8 cellular contexts compared by ENCODE assay signal in the genomic region with DNA sequence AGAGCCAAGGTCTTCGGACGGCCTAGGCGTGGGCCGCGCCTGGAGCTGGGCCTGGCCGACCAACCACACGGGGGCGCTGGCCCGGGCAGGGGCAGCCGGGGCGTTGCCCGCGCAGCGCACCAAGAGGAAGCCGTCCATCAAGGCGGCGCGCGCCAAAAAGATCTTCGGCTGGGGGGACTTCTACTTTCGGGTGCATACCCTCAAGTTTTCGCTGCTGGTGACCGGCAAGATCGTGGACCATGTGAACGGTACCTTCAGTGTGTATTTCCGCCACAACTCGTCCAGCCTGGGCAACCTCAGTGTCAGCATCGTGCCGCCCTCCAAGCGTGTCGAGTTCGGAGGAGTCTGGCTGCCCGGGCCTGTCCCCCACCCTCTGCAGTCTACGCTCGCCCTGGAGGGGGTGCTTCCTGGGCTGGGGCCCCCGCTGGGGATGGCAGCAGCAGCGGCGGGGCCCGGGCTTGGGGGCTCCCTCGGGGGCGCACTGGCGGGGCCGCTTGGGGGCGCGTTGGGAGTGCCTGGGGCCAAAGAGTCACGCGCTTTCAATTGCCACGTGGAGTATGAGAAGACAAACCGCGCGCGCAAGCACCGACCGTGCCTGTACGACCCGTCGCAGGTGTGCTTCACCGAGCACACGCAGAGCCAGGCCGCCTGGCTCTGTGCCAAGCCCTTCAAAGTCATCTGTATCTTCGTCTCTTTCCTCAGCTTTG. TPM values are rescaled to one million over a fixed set of nuclear protein-coding genes. Genes with fewer than 3 reads are reported as not detected.
DNase-seq lines count a peak whose midpoint lies in the region; TF ChIP-seq lines count a peak whose summit lies in the region.

No MANE protein-coding gene starts in this region.

- H3K9ac ChIP-seq in parathyroid adenoma: no peak overlapping the region

- H2AFZ ChIP-seq in parathyroid adenoma: no peak overlapping the region

- H3K27ac ChIP-seq in HL-60 (replicated peaks): no peak overlapping the region
- H3K27ac ChIP-seq in parathyroid adenoma: no peak overlapping the region

- H3K4me3 Mint-ChIP-seq in activated CD4-positive, alpha-beta T cell treated with anti-CD3 and anti-CD28 coated beads, Interleukin-2, amount 10 ng/mL, durations not matched to agents 7 days and 5 days: peak overlapping the region; percentile 51

- H3K4me2 ChIP-seq in parathyroid adenoma (ENCODE audit: low read length): no peak overlapping the region

- H3K27me3 ChIP-seq in BE2C (peaks cover 45% of the 10 kb centered on the region), HL-60 (ENCODE audit: insufficient read depth, poor library complexity, severe bottlenecking) (peaks cover 60% of the 10 kb centered on the region), parathyroid adenoma (ENCODE audit: control insufficient read depth, insufficient read depth, low read length) (peaks cover 9% of the 10 kb centered on the region), MG63 (no peaks in the 10 kb centered on the region)

- no peaks in the 10 kb centered on the region for H3K36me3 ChIP-seq in BE2C
- no peaks in the 10 kb centered on the region for H3K36me3 ChIP-seq in parathyroid adenoma (ENCODE audit: control insufficient read depth, insufficient read depth, low read length)
- no peaks in the 10 kb centered on the region; the same call in 1 of the 2 replicates for H3K36me3 ChIP-seq in MG63

- H3K9me3 Mint-ChIP-seq in activated CD4-positive, alpha-beta T cell treated with anti-CD3 and anti-CD28 coated beads, Interleukin-2, amount 10 ng/mL, durations not matched to agents 7 days and 5 days: no peaks in the 10 kb centered on the region

- H3K27me3 Mint-ChIP-seq in activated CD4-positive, alpha-beta T cell treated with anti-CD3 and anti-CD28 coated beads, Interleukin-2, amount 10 ng/mL, durations not matched to agents 7 days and 5 days: peaks cover 65% of the 10 kb centered on the region

- POLR2A ChIA-PET in activated CD4-positive, alpha-beta T cell treated with anti-CD3 and anti-CD28 coated beads, Interleukin-2, amount 10 ng/mL, durations not matched to agents 7 days and 5 days (lab: Charles Lee): interaction anchor here (0.6 kb wide), 1 partner anchor 43 kb away, joined by 4 read pairs; no protein-coding TSS in a partner anchor

- no peaks in the 10 kb centered on the region for H3K79me2 ChIP-seq in parathyroid adenoma

- peaks cover 4% of the 10 kb centered on the region for H3K36me3 Mint-ChIP-seq in activated CD4-positive, alpha-beta T cell treated with anti-CD3 and anti-CD28 coated beads, Interleukin-2, amount 10 ng/mL, durations not matched to agents 7 days and 5 days (ENCODE audit: low read depth)

- CTCF ChIA-PET in activated CD4-positive, alpha-beta T cell treated with anti-CD3 and anti-CD28 coated beads, Interleukin-2, amount 10 ng/mL, durations not matched to agents 7 days and 5 days (lab: Charles Lee): interaction anchor here (0.8 to 10.9 kb wide), 5 partner anchors 9 to 254 kb away, joined by 3 to 332 read pairs (median 3); a partner anchor contains a TSS

- peak overlapping the region; percentile 65 for H3K27ac Mint-ChIP-seq in activated CD4-positive, alpha-beta T cell treated with anti-CD3 and anti-CD28 coated beads, Interleukin-2, amount 10 ng/mL, durations not matched to agents 7 days and 5 days

- H3K4me1 ChIP-seq in BE2C (no peaks in the 10 kb centered on the region; the same call in 1 of the 2 replicates), parathyroid adenoma (peaks cover 5% of the 10 kb centered on the region)

- no peaks in the 10 kb centered on the region for H3K9me3 ChIP-seq in BE2C
- H3K9me3 ChIP-seq in parathyroid adenoma (ENCODE audit: control insufficient read depth, low read length): no peaks in the 10 kb centered on the region
- no peaks in the 10 kb centered on the region for H3K9me3 ChIP-seq in MG63

- peaks cover 60% of the 10 kb centered on the region for H3K4me1 Mint-ChIP-seq in activated CD4-positive, alpha-beta T cell treated with anti-CD3 and anti-CD28 coated beads, Interleukin-2, amount 10 ng/mL, durations not matched to agents 7 days and 5 days

- no peak for TF ChIP-seq CTCF in BE2C (IDR thresholded peaks at IDR 0.05; ENCODE audit: low read depth, low read length)
- TF ChIP-seq CTCF in HL-60 (IDR thresholded peaks at IDR 0.05; ENCODE audit: insufficient read depth, low read length): peak; percentile 52
- peak; percentile 11 for TF ChIP-seq CTCF in epithelial cell of esophagus (IDR thresholded peaks at IDR 0.05; ENCODE audit: insufficient read depth, low read depth, low read length, missing control alignments)
- peak; percentile 45 for TF ChIP-seq CTCF in parathyroid adenoma (IDR thresholded peaks at IDR 0.05)

- peak; percentile 58 for DNase-seq in BE2C
- DNase-seq in HL-60 (ENCODE audit: low read depth in 1 of 2, low spot score in 1 of 2): peak in 1 of 2 experiments; percentile 53
- DNase-seq in activated CD4-positive, alpha-beta T cell treated with anti-CD3 and anti-CD28 coated beads, Interleukin-2, amount 10 ng/mL, durations not matched to agents 7 days and 5 days: peak; percentile 64
- DNase-seq in epithelial cell of esophagus (ENCODE audit: low read depth): peak; percentile 40
- no peak for DNase-seq in AG08396 (ENCODE audit: low spot score)
- DNase-seq in NCI-H128 (lab: John Stamatoyannopoulos, UW; ENCODE audit: unreplicated experiment): no peak
- DNase-seq in MG63: no peak

- H3K4me3 ChIP-seq in BE2C (ENCODE audit: low read depth, low read length) (no peak overlapping the region), HL-60 (replicated peaks; ENCODE audit: insufficient read depth, low read length) (no peak overlapping the region), epithelial cell of esophagus (ENCODE audit: low read length) (no peak overlapping the region), parathyroid adenoma (ENCODE audit: low read depth, low read length) (no peak overlapping the region), MG63 (no peak overlapping the region)

RNA-seq across cellular contexts. Expression of a gene that starts 4.4 kb away (rescaled TPM):
- polyA plus RNA-seq in BE2C (2012; ENCODE audit: insufficient read depth, insufficient read length, low read depth): 1,102 TPM
- 100 to 1,000 TPM; 137 to 141 TPM for total RNA-seq in activated CD4-positive, alpha-beta T cell treated with anti-CD3 and anti-CD28 coated beads, Interleukin-2, amount 10 ng/mL, durations not matched to agents 7 days and 5 days
- total RNA-seq in MG63 (2014; rRNA removed; shearing (Covaris generic); ENCODE audit: low replicate concordance): 232 and 343 TPM in 2 replicates

RNA-seq across cellular contexts. Expression of a gene that starts 8.5 kb away (rescaled TPM):
- polyA plus RNA-seq in BE2C (2012; ENCODE audit: insufficient read depth, insufficient read length, low read depth): 47.6 TPM
- under 1 TPM; 0.29 to 0.32 TPM for total RNA-seq in activated CD4-positive, alpha-beta T cell treated with anti-CD3 and anti-CD28 coated beads, Interleukin-2, amount 10 ng/mL, durations not matched to agents 7 days and 5 days
- total RNA-seq in MG63 (2014; rRNA removed; shearing (Covaris generic); ENCODE audit: low replicate concordance): 1.2 TPM in 1 of 2 replicates, not detected in the other

RNA-seq across cellular contexts. Expression of a gene that starts 25.9 kb away (rescaled TPM):
- 7.5 TPM for polyA plus RNA-seq in BE2C (2012; ENCODE audit: insufficient read depth, insufficient read length, low read depth)
- 1 to 10 TPM; 5.1 to 5.2 TPM for total RNA-seq in activated CD4-positive, alpha-beta T cell treated with anti-CD3 and anti-CD28 coated beads, Interleukin-2, amount 10 ng/mL, durations not matched to agents 7 days and 5 days
- 0.86 TPM in 1 of 2 replicates, not detected in the other for total RNA-seq in MG63 (2014; rRNA removed; shearing (Covaris generic); ENCODE audit: low replicate concordance)

Comparison
In these comparisons a context has a peak if more than half of its experiments do, and no peak if none do; other contexts are left out.
1. DNase-seq: peak in BE2C (single experiment), activated CD4-positive, alpha-beta T cell treated with anti-CD3 and anti-CD28 coated beads, Interleukin-2, amount 10 ng/mL, durations not matched to agents 7 days and 5 days (single experiment) and epithelial cell of esophagus (single experiment); none in AG08396 (single experiment), NCI-H128 (single experiment) and MG63 (single experiment).